In genomic region chr6:12232821-12233220, GRCh38 we compare ENCODE assay signal across 20 cellular contexts. TPM values are rescaled to one million over a fixed set of nuclear protein-coding genes. Genes with fewer than 3 reads are reported as not detected.
DNase-seq lines count a peak whose midpoint lies in the region; ATAC-seq and TF ChIP-seq lines count a peak whose summit lies in the region.
"Had no signal": no experiment of that assay in that cellular context is flagged by ENCODE, and none has a peak within 500 bp of the region (broad histone marks: within the 10 kb centered on the region; RNA-seq: fewer than 3 reads in every experiment).

No MANE protein-coding gene starts in this region.

- no peak for DNase-seq in CD14-positive monocyte (ENCODE audit: low spot score)
- DNase-seq in CD8-positive, alpha-beta memory T cell, result no peak
- DNase-seq in effector memory CD4-positive, alpha-beta T cell, result no peak
- no peak for DNase-seq in coronary artery (ENCODE audit: low spot score)
- no peak for DNase-seq in left colon
- no peak for DNase-seq in A673 (ENCODE audit: low spot score)
- DNase-seq: activated CD4-positive, CD25-positive, alpha-beta regulatory T cell treated with anti-CD3 and anti-CD28 coated beads, Interleukin-2, amount 50 U/mL, for 72 hours; DMS 273 treated with DMSO at 0.1 percent for 48 hours; heart right ventricle; NCI-H187; NCI-H446; psoas muscle; stimulated activated CD4-positive, alpha-beta T cell treated with anti-CD3 and anti-CD28 coated beads, Interleukin-12 subunit alpha, Interleukin-12 subunit beta, amount 100 ng/mL, for 4 hours; T-helper 9 cell had no signal

- peak overlapping the region; percentile 7 for H3K4me2 ChIP-seq in Loucy (ENCODE audit: low read depth, low read length, poor library complexity, severe bottlenecking)

- H3K9me3 ChIP-seq in CD8-positive, alpha-beta memory T cell (ENCODE audit: low read length), result no peaks in the 10 kb centered on the region
- H3K9me3 ChIP-seq in Loucy (ENCODE audit: insufficient read depth, low read depth, low read length), result no peaks in the 10 kb centered on the region
- no peaks in the 10 kb centered on the region for H3K9me3 ChIP-seq in effector memory CD4-positive, alpha-beta T cell (ENCODE audit: control insufficient read depth, low read length)
- H3K9me3 ChIP-seq in A673 (ENCODE audit: low read depth, low read length, poor library complexity, severe bottlenecking), result no peaks in the 10 kb centered on the region
- H3K9me3 ChIP-seq: heart right ventricle, psoas muscle, tibial nerve had no signal

- H3K4me1 ChIP-seq in CD8-positive, alpha-beta memory T cell (ENCODE audit: insufficient read depth, low read length), result peaks cover 16% of the 10 kb centered on the region
- H3K4me1 ChIP-seq in Loucy (ENCODE audit: insufficient read depth, low read length, poor library complexity, severe bottlenecking) (peaks cover 4% of the 10 kb centered on the region), A673 (ENCODE audit: insufficient read depth, low read length, poor library complexity, severe bottlenecking) (no peaks in the 10 kb centered on the region)
- peaks cover 7% of the 10 kb centered on the region for H3K4me1 ChIP-seq in effector memory CD4-positive, alpha-beta T cell (ENCODE audit: control insufficient read depth, insufficient read depth, low read length, poor library complexity, severe bottlenecking)
- H3K4me1 ChIP-seq: psoas muscle had no signal

- no peak overlapping the region for H2AFZ ChIP-seq in Loucy (ENCODE audit: low read length)

- CTCF ChIA-PET in CD8-positive, alpha-beta memory T cell (lab: Charles Lee), result interaction anchor here (1.3 to 2.1 kb wide), 3 partner anchors 83 to 581 kb away, joined by 4 to 28 read pairs (median 4); no protein-coding TSS in a partner anchor
- CTCF ChIA-PET in A673 (lab: Charles Lee), result interaction anchor here (0.6 kb wide), 1 partner anchor 577 kb away, joined by 3 read pairs; no protein-coding TSS in a partner anchor

- no peaks in the 10 kb centered on the region for H3K27me3 ChIP-seq in CD8-positive, alpha-beta memory T cell (ENCODE audit: insufficient read depth, low read length, poor library complexity, severe bottlenecking)
- H3K27me3 ChIP-seq in Loucy (ENCODE audit: insufficient read depth, low read length, poor library complexity, severe bottlenecking) (no peaks in the 10 kb centered on the region), A673 (replicated peaks; ENCODE audit: insufficient read depth, low read depth, low read length, poor library complexity) (no peaks in the 10 kb centered on the region)
- H3K27me3 ChIP-seq in effector memory CD4-positive, alpha-beta T cell (replicated peaks; ENCODE audit: control insufficient read depth, insufficient read depth, low read length, poor library complexity, severe bottlenecking), result no peaks in the 10 kb centered on the region
- H3K27me3 ChIP-seq: cardiac muscle cell, heart right ventricle, tibial nerve had no signal

- no peaks in the 10 kb centered on the region for H3K9me2 ChIP-seq in Loucy (replicated peaks; ENCODE audit: low read depth, low read length)

- H3K9ac ChIP-seq in Loucy (ENCODE audit: low read depth, low read length, poor library complexity, severe bottlenecking), result no peak overlapping the region

- intact Hi-C loops in CD14-positive monocyte (cut with micrococcal nuclease), result no loop called here
- intact Hi-C loops in left colon (cut with DNase I, micrococcal nuclease), result loop anchor here in 1 of 2 donors (5.0 kb wide), 3 partner anchors 81 to 646 kb away; no protein-coding TSS in a partner anchor
- intact Hi-C loops in A673 (cut with micrococcal nuclease; ENCODE audit: unreplicated experiment), result loop anchor here (5.0 kb wide), 2 partner anchors 531 to 646 kb away; no protein-coding TSS in a partner anchor

- POLR2A ChIA-PET in CD8-positive, alpha-beta memory T cell (lab: Charles Lee), result no interaction called here
- POLR2A ChIA-PET in A673 (lab: Charles Lee; ENCODE audit: low non-redundant PET), result no interaction called here

- no peaks in the 10 kb centered on the region for H4K20me1 ChIP-seq in Loucy (ENCODE audit: insufficient read depth, low read length, poor library complexity, severe bottlenecking)

- ATAC-seq in GM18858 (IDR thresholded peaks at IDR 0.05; ENCODE audit: unreplicated experiment), result no peak
- ATAC-seq in left colon, result no peak
- ATAC-seq: psoas muscle, Right ventricle myocardium inferior had no signal

- H3K27ac ChIP-seq in CD8-positive, alpha-beta memory T cell (ENCODE audit: low read depth, low read length), result no peak overlapping the region
- no peak overlapping the region for H3K27ac ChIP-seq in effector memory CD4-positive, alpha-beta T cell (ENCODE audit: insufficient read depth, low read length, poor library complexity, severe bottlenecking)
- H3K27ac ChIP-seq in coronary artery, result no peak overlapping the region
- H3K27ac ChIP-seq in A673 (ENCODE audit: low read depth, low read length, poor library complexity, severe bottlenecking), result no peak overlapping the region
- H3K27ac ChIP-seq: cardiac muscle cell, heart right ventricle, psoas muscle, tibial nerve had no signal

- no peak for TF ChIP-seq CTCF in CD14-positive monocyte (IDR thresholded peaks at IDR 0.05)
- TF ChIP-seq CTCF in Loucy (conservative IDR thresholded peaks at IDR 0.05; ENCODE audit: low read length), result no peak
- TF ChIP-seq CTCF in coronary artery (IDR thresholded peaks at IDR 0.05), result no peak
- no peak for TF ChIP-seq CTCF in A673 (conservative IDR thresholded peaks at IDR 0.05; ENCODE audit: low read depth, low read length)

- peak overlapping the region in 6 of 7 donors; percentile 50 to 90 (median 78) for H3K27ac Mint-ChIP-seq in CD14-positive monocyte
- H3K27ac Mint-ChIP-seq in CD8-positive, alpha-beta memory T cell, result peak overlapping the region in 2 of 8 donors; percentile 22 to 64

- no peak overlapping the region for H3K4me3 Mint-ChIP-seq in CD14-positive monocyte
- H3K4me3 Mint-ChIP-seq in CD8-positive, alpha-beta memory T cell, result peak overlapping the region in 4 of 7 donors; percentile 13 to 54 (median 32)
- H3K4me3 Mint-ChIP-seq: nephron had no signal

- peak overlapping the region; percentile 2 for H3K4me3 ChIP-seq in CD8-positive, alpha-beta memory T cell (ENCODE audit: low read length)
- H3K4me3 ChIP-seq in Loucy (ENCODE audit: low read length, poor library complexity, severe bottlenecking) (no peak overlapping the region), coronary artery (no peak overlapping the region), A673 (ENCODE audit: low read depth, low read length, poor library complexity, severe bottlenecking) (no peak overlapping the region)
- peak overlapping the region; percentile 17 for H3K4me3 ChIP-seq in effector memory CD4-positive, alpha-beta T cell (ENCODE audit: insufficient read depth, low read depth, low read length, poor library complexity, severe bottlenecking)
- H3K4me3 ChIP-seq: cardiac muscle cell, heart right ventricle, psoas muscle, tibial nerve had no signal

- H3K79me2 ChIP-seq in Loucy (ENCODE audit: insufficient read depth, low read length), result no peaks in the 10 kb centered on the region

- no peaks in the 10 kb centered on the region for H3K9me3 Mint-ChIP-seq in CD14-positive monocyte
- no peaks in the 10 kb centered on the region for H3K9me3 Mint-ChIP-seq in CD8-positive, alpha-beta memory T cell
- H3K9me3 Mint-ChIP-seq: nephron had no signal

- H3K36me3 Mint-ChIP-seq in CD14-positive monocyte, result no peaks in the 10 kb centered on the region
- H3K36me3 Mint-ChIP-seq in CD8-positive, alpha-beta memory T cell, result no peaks in the 10 kb centered on the region

- H3K4me1 Mint-ChIP-seq in CD14-positive monocyte, result peaks cover 34% of the 10 kb centered on the region
- peaks cover 19 to 23% (median 22%) of the 10 kb centered on the region in 3 donors for H3K4me1 Mint-ChIP-seq in CD8-positive, alpha-beta memory T cell
- H3K4me1 Mint-ChIP-seq: nephron had no signal

- no peaks in the 10 kb centered on the region for H3K36me3 ChIP-seq in CD8-positive, alpha-beta memory T cell (ENCODE audit: insufficient read depth, low read length)
- no peaks in the 10 kb centered on the region for H3K36me3 ChIP-seq in Loucy (ENCODE audit: insufficient read depth, low read length)
- no peaks in the 10 kb centered on the region for H3K36me3 ChIP-seq in effector memory CD4-positive, alpha-beta T cell (ENCODE audit: control insufficient read depth, insufficient read depth, low read length)
- no peaks in the 10 kb centered on the region for H3K36me3 ChIP-seq in A673 (ENCODE audit: insufficient read depth, low read length, poor library complexity, severe bottlenecking)
- H3K36me3 ChIP-seq: cardiac muscle cell, heart right ventricle, tibial nerve had no signal

- H3K27me3 Mint-ChIP-seq in CD14-positive monocyte (ENCODE audit: low read depth in 3 of 3), result peaks cover 0 to 6% (median 0%) of the 10 kb centered on the region in 3 donors
- H3K27me3 Mint-ChIP-seq in CD8-positive, alpha-beta memory T cell, result no peaks in the 10 kb centered on the region

- H3F3A ChIP-seq in Loucy (ENCODE audit: low read depth), result no peaks in the 10 kb centered on the region

- BruUV-seq in A673 (replicated peaks; lab: Mats Ljungman, UMichigan), result no TSS peak

RNA-seq across cellular contexts. Expression of gene EDN1, which starts 57.3 kb away (rescaled TPM):
- polyA plus RNA-seq in CD14-positive monocyte, result under 1 TPM in 1 of 2 donors, not detected in 1; 0.11 TPM
- total RNA-seq in CD8-positive, alpha-beta memory T cell, result under 1 TPM in 1 of 2 experiments, not detected in 1; 0.11 TPM
- not detected for polyA plus RNA-seq in CD8-positive, alpha-beta memory T cell
- 10 to 100 TPM; 16.8 to 24.8 TPM for total RNA-seq in left colon
- not detected in 2 replicates for total RNA-seq in A673 (2021)

Comparison
In these comparisons a context has a peak if more than half of its experiments do, and no peak if none do; other contexts are left out.
1. H3K4me3 Mint-ChIP-seq: peak in CD8-positive, alpha-beta memory T cell (4 of 7); none in CD14-positive monocyte (0 of 2).
2. H3K4me3 ChIP-seq: peak in CD8-positive, alpha-beta memory T cell (single experiment) and effector memory CD4-positive, alpha-beta T cell (single experiment); none in Loucy (single experiment), coronary artery (single experiment) and A673 (single experiment).
3. RNA of gene EDN1, which starts 57.3 kb away (total RNA-seq): 16.8 to 24.8 TPM in left colon; 0.11 TPM in CD8-positive, alpha-beta memory T cell and not detected in A673; every median in the first group is over 10 times any median in the second.